ENCODE assay signal across 18 cellular contexts in the genomic region with DNA sequence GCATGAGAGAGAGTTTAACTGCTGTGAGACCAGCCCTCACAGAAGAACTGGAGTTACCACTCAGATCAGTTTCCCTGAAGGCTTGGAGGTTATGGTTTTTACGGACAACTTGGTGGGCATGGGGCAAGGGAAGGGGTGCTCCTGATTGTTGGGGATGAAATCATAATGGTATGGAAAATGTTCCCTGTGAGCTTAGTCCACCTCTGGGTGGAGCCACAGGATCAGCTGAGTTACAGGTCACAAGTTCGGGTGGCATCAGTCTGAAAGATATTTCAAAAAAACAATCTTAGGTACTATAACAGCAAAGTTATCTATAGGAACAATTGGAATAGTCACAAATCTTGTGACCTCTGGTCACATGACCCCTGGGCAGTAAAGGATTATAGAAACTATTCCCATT.
A peak's percentile ranks its signal among the peaks of the same experiment; 100 is the strongest.
DNase-seq lines count a peak whose midpoint lies in the region; ATAC-seq and TF ChIP-seq lines count a peak whose summit lies in the region.
"Had no signal": no experiment of that assay in that cellular context is flagged by ENCODE, and none has a peak within 500 bp of the region (broad histone marks: within the 10 kb centered on the region; RNA-seq: fewer than 3 reads in every experiment).

No MANE protein-coding gene starts in this region.

- intact Hi-C loops in heart left ventricle (cut with DNase I), result loop anchor here in 2 of 10 donors (5.0 kb wide), 2 partner anchors 123 to 128 kb away; no protein-coding TSS in a partner anchor
- intact Hi-C loops in cardiac septum (cut with DNase I), result no loop called here
- intact Hi-C loops in psoas muscle (cut with DNase I), result loop anchor here in 1 of 2 donors (5.0 kb wide), 1 partner anchor 128 kb away; no protein-coding TSS in a partner anchor

- H3K36me3 ChIP-seq in heart left ventricle (no peaks in the 10 kb centered on the region), Karpas-422 (ENCODE audit: insufficient read depth, low read length) (no peaks in the 10 kb centered on the region), WERI-Rb-1 (no peaks in the 10 kb centered on the region), psoas muscle (ENCODE audit: insufficient read depth in 1 of 2, low read depth in 1 of 2) (no peaks in the 10 kb centered on the region)
- H3K36me3 ChIP-seq: suprapubic skin had no signal

- ATAC-seq in heart left ventricle, result no peak
- ATAC-seq in psoas muscle, result peak in 1 of 4 donors; percentile 50
- ATAC-seq in HG02973 (IDR thresholded peaks at IDR 0.05; ENCODE audit: unreplicated experiment), result no peak
- ATAC-seq in HG03039 (IDR thresholded peaks at IDR 0.05; ENCODE audit: unreplicated experiment), result no peak
- ATAC-seq: CD8-positive, alpha-beta T cell had no signal

- H3K4me2 ChIP-seq in Karpas-422 (ENCODE audit: low read depth, low read length, poor library complexity, severe bottlenecking), result no peak overlapping the region
- H3K4me2 ChIP-seq: hepatocyte, KMS-11 had no signal

- H3K27ac ChIP-seq in heart left ventricle (no peak overlapping the region), Karpas-422 (ENCODE audit: low read length) (no peak overlapping the region), WERI-Rb-1 (no peak overlapping the region), psoas muscle (no peak overlapping the region)
- H3K27ac ChIP-seq: hepatocyte, KMS-11, suprapubic skin had no signal

- TF ChIP-seq POLR2A in heart left ventricle (IDR thresholded peaks at IDR 0.05), result no peak

- TF ChIP-seq CTCF in heart left ventricle (IDR thresholded peaks at IDR 0.05) (peak in 8 of 12 donors; percentile 11 to 49 (median 25)), WERI-Rb-1 (IDR thresholded peaks at IDR 0.05; ENCODE audit: low read depth, low read length) (0 out of 2 replicates have a peak, but pooled peaks have one; percentile 15), psoas muscle (IDR thresholded peaks at IDR 0.05) (peak; percentile 38)

- H3K9me3 ChIP-seq in heart left ventricle (peaks cover 0 to 10% (median 0%) of the 10 kb centered on the region in 12 donors), Karpas-422 (ENCODE audit: low read length) (no peaks in the 10 kb centered on the region), WERI-Rb-1 (ENCODE audit: severe bottlenecking) (no peaks in the 10 kb centered on the region), psoas muscle (no peaks in the 10 kb centered on the region)

- H3K4me1 ChIP-seq in heart left ventricle, result no peaks in the 10 kb centered on the region
- H3K4me1 ChIP-seq in Karpas-422 (ENCODE audit: low read length), result no peaks in the 10 kb centered on the region
- H3K4me1 ChIP-seq in psoas muscle, result no peaks in the 10 kb centered on the region
- H3K4me1 ChIP-seq: suprapubic skin had no signal

- no peaks in the 10 kb centered on the region for H4K20me1 ChIP-seq in Karpas-422 (ENCODE audit: insufficient read depth, low read depth, low read length)

- no peak overlapping the region for H3K9ac ChIP-seq in Karpas-422 (ENCODE audit: low read length)
- H3K9ac ChIP-seq: KMS-11 had no signal

- no peaks in the 10 kb centered on the region for H3K9me2 ChIP-seq in Karpas-422 (replicated peaks; ENCODE audit: insufficient read depth, low read length)

- H3K27me3 ChIP-seq in heart left ventricle (no peaks in the 10 kb centered on the region), Karpas-422 (ENCODE audit: low read length) (peaks cover 3% of the 10 kb centered on the region; the same call in 1 of the 2 replicates), WERI-Rb-1 (ENCODE audit: insufficient read depth, low read depth, severe bottlenecking) (no peaks in the 10 kb centered on the region), psoas muscle (ENCODE audit: insufficient read depth in 3 of 3, low read length in 2 of 3) (no peaks in the 10 kb centered on the region)
- H3K27me3 ChIP-seq: hepatocyte, suprapubic skin had no signal

- WGBS in heart left ventricle, 4 donors, result 69 to 92% (median 79%) methylated on average over 2 of the region's 2 CpGs
- WGBS in psoas muscle, 3 donors, result 81 to 83% (median 82%) methylated on average over 2 of the region's 2 CpGs

- H2AFZ ChIP-seq in Karpas-422 (ENCODE audit: low read length), result no peak overlapping the region
- H2AFZ ChIP-seq: hepatocyte had no signal

- DNase-seq in heart left ventricle (no peak), cardiac septum (ENCODE audit: low spot score) (no peak), Karpas-422 (peak; percentile 49), WERI-Rb-1 (no peak), psoas muscle (no peak), NCI-H2171 (lab: John Stamatoyannopoulos, UW) (no peak)
- DNase-seq: activated CD4-positive, alpha-beta T cell treated with anti-CD3 and anti-CD28 coated beads, Interleukin-2, amount 50 U/mL, for 4 hours; activated T-cell treated with anti-CD3 and anti-CD28 coated beads for 4 hours; amniotic stem cell; CD8-positive, alpha-beta T cell; naive B cell; NCI-H1105 treated with DMSO at 0.1 percent for 48 hours; T-helper 1 cell had no signal

- H3K4me3 ChIP-seq in heart left ventricle (no peak overlapping the region), Karpas-422 (ENCODE audit: low read length) (no peak overlapping the region), WERI-Rb-1 (ENCODE audit: low read depth, low read length) (no peak overlapping the region), psoas muscle (no peak overlapping the region)
- H3K4me3 ChIP-seq: hepatocyte, suprapubic skin had no signal

- no peaks in the 10 kb centered on the region for H3K79me2 ChIP-seq in Karpas-422 (ENCODE audit: low read length)
- H3K79me2 ChIP-seq: hepatocyte had no signal
